In genomic region chr4:102868153-102868781, GRCh38 we compare ENCODE assay signal across 8 cellular contexts. TPM values are rescaled to one million over a fixed set of nuclear protein-coding genes. Genes with fewer than 3 reads are reported as not detected.
DNase-seq lines count a peak whose midpoint lies in the region; ATAC-seq and TF ChIP-seq lines count a peak whose summit lies in the region.

No MANE protein-coding gene starts in this region.

- H3K36me3 ChIP-seq in transverse colon = no peaks in the 10 kb centered on the region

- H3K4me1 Mint-ChIP-seq in dendritic cell treated with granulocyte-macrophage colony-stimulating factor and Interleukin-4, amounts not matched to agents 40 ng/mL and 50 ng/mL, for 4 days (ENCODE audit: low read depth) = peaks cover 30% of the 10 kb centered on the region
- H3K4me1 Mint-ChIP-seq in naive B cell = peaks cover 15 to 41% (median 20%) of the 10 kb centered on the region in 3 donors

- intact Hi-C loops in dendritic cell treated with granulocyte-macrophage colony-stimulating factor and Interleukin-4, amounts not matched to agents 40 ng/mL and 50 ng/mL, for 4 days (cut with micrococcal nuclease) = loop anchor here (1.0 to 2.0 kb wide), 2 partner anchors 40 to 107 kb away; partner anchors contain the start of gene MANBA
- intact Hi-C loops in transverse colon (cut with DNase I; ENCODE audit: low total_unique reads) = loop anchor here (2.0 kb wide), 1 partner anchor 41 kb away; the partner anchor contains the start of gene UBE2D3

- no peaks in the 10 kb centered on the region for H3K9me3 ChIP-seq in transverse colon

- no peak for ATAC-seq in naive B cell (ENCODE audit: low read depth in 2 of 2)

- no peak for TF ChIP-seq EP300 in transverse colon (IDR thresholded peaks at IDR 0.05; ENCODE audit: low read depth)

- TF ChIP-seq CTCF in transverse colon (IDR thresholded peaks at IDR 0.05) = no peak

- H3K4me3 ChIP-seq in transverse colon = peak overlapping the region; percentile 55 to 76 (median 69)

- in situ Hi-C loops in SK-MEL-5 (cut with HindIII; ENCODE audit: low pct_unique_long_range_greater_than_20kb, low sequenced_read_pairs) (no loop called here), transverse colon (cut with MboI; ENCODE audit: low pct_ligation_motif_present in 1 of 4, low pct_unique_long_range_greater_than_20kb in 1 of 4, low sequenced_read_pairs in 3 of 4) (no loop called here)

- H3K4me1 ChIP-seq in transverse colon = peaks cover 0 to 30% (median 13%) of the 10 kb centered on the region in 4 donors

- H3K27ac ChIP-seq in transverse colon = peak overlapping the region; percentile 90 to 98 (median 96)

- DNase-seq in DMS53 (lab: John Stamatoyannopoulos, UW) = peak; percentile 63
- no peak for DNase-seq in DMS53 treated with DMSO at 0.1 percent for 48 hours (lab: John Stamatoyannopoulos, UW; ENCODE audit: unreplicated experiment)
- DNase-seq in SK-MEL-5 (ENCODE audit: low read depth, low spot score) = peak; percentile 1
- no peak for DNase-seq in naive B cell
- DNase-seq in transverse colon = peak; percentile 13
- no peak for DNase-seq in Ammon's horn (ENCODE audit: low spot score)
- DNase-seq in NK-92 (lab: John Stamatoyannopoulos, UW; ENCODE audit: unreplicated experiment) = no peak

- H3K27me3 Mint-ChIP-seq in dendritic cell treated with granulocyte-macrophage colony-stimulating factor and Interleukin-4, amounts not matched to agents 40 ng/mL and 50 ng/mL, for 4 days = no peaks in the 10 kb centered on the region
- no peaks in the 10 kb centered on the region for H3K27me3 Mint-ChIP-seq in naive B cell

- peak overlapping the region; percentile 92 for H3K4me3 Mint-ChIP-seq in dendritic cell treated with granulocyte-macrophage colony-stimulating factor and Interleukin-4, amounts not matched to agents 40 ng/mL and 50 ng/mL, for 4 days
- H3K4me3 Mint-ChIP-seq in naive B cell = peak overlapping the region; percentile 93 to 98 (median 96)

- H3K9me3 Mint-ChIP-seq in dendritic cell treated with granulocyte-macrophage colony-stimulating factor and Interleukin-4, amounts not matched to agents 40 ng/mL and 50 ng/mL, for 4 days = no peaks in the 10 kb centered on the region
- peaks cover 0 to 1% (median 0%) of the 10 kb centered on the region in 7 donors for H3K9me3 Mint-ChIP-seq in naive B cell

- H3K27ac Mint-ChIP-seq in dendritic cell treated with granulocyte-macrophage colony-stimulating factor and Interleukin-4, amounts not matched to agents 40 ng/mL and 50 ng/mL, for 4 days = peak overlapping the region; percentile 96
- H3K27ac Mint-ChIP-seq in naive B cell = peak overlapping the region; percentile 98 to 99 (median 99)

- WGBS in transverse colon (ENCODE audit: low coverage in 1 of 2), 2 donors = 21 to 22% methylated on average over 10 to 23 of the region's 23 CpGs

- H3K27me3 ChIP-seq in transverse colon = no peaks in the 10 kb centered on the region

- H3K36me3 Mint-ChIP-seq in dendritic cell treated with granulocyte-macrophage colony-stimulating factor and Interleukin-4, amounts not matched to agents 40 ng/mL and 50 ng/mL, for 4 days (ENCODE audit: low read depth) = peaks cover 17% of the 10 kb centered on the region
- H3K36me3 Mint-ChIP-seq in naive B cell = no peaks in the 10 kb centered on the region

- TF ChIP-seq POLR2A in transverse colon (IDR thresholded peaks at IDR 0.05) = no peak

RNA-seq across cellular contexts. Expression of gene CISD2, which starts 0.5 kb away (rescaled TPM):
- 76.4 and 86.5 TPM in 2 replicates for total RNA-seq in SK-MEL-5 (2014; rRNA removed; shearing (Covaris generic))
- polyA plus RNA-seq in SK-MEL-5 (2015; cell fraction: cytosol; rRNA removed) = 39.8 and 46.1 TPM in 2 replicates
- 6.7 and 9.2 TPM in 2 replicates for polyA plus RNA-seq in SK-MEL-5 (2015; cell fraction: nucleus; rRNA removed)
- 10 to 100 TPM; 18.6 to 35.3 (median 27.1) TPM for polyA plus RNA-seq in naive B cell (ENCODE audit: low read depth in 6 of 6)
- 10 to 100 TPM in 2 of 4 donors, 1 to 10 TPM in 2; 1.2 to 13.9 (median 10.8) TPM for total RNA-seq in transverse colon

RNA-seq across cellular contexts. Expression of gene UBE2D3, which starts 40.9 kb away (rescaled TPM):
- total RNA-seq in SK-MEL-5 (2014; rRNA removed; shearing (Covaris generic)) = 344 and 353 TPM in 2 replicates
- 218 and 262 TPM in 2 replicates for polyA plus RNA-seq in SK-MEL-5 (2015; cell fraction: cytosol; rRNA removed)
- 390 and 461 TPM in 2 replicates for polyA plus RNA-seq in SK-MEL-5 (2015; cell fraction: nucleus; rRNA removed)
- 100 to 1,000 TPM; 352 to 705 (median 440) TPM for polyA plus RNA-seq in naive B cell (ENCODE audit: low read depth in 6 of 6)
- 100 to 1,000 TPM; 154 to 316 (median 267) TPM for total RNA-seq in transverse colon

Comparison
In these comparisons a context has a peak if more than half of its experiments do, and no peak if none do; other contexts are left out.
1. DNase-seq: peak in DMS53 (single experiment), SK-MEL-5 (single experiment) and transverse colon (single experiment); none in DMS53 treated with DMSO at 0.1 percent for 48 hours (single experiment), naive B cell (single experiment), Ammon's horn (single experiment) and NK-92 (single experiment).